ENCODE assay signal across 1 cellular context in genomic region chr15:50424066-50424890, GRCh38.
TF ChIP-seq lines count a peak whose summit lies in the region.

Gene USP8, plus strand, starts transcription at chr15:50424405. Its CDS starts 14,669 bp downstream, at chr15:50439074.

TF ChIP-seq in HEK293, 187 proteins besides CTCF, POLR2A, EP300 and RAD21 (continued from another document and continues in another):
- TF ChIP-seq ZNF692 (tag by site-specific recombination; IDR thresholded peaks at IDR 0.05) (no peak), ZNF10 (tag by site-specific recombination; IDR thresholded peaks at IDR 0.05) (no peak), ZNF133 (tag by site-specific recombination; IDR thresholded peaks at IDR 0.05) (no peak), ZNF830 (tag by site-specific recombination; IDR thresholded peaks at IDR 0.05; ENCODE audit: low read depth) (no peak), GFI1B (tag by site-specific recombination; IDR thresholded peaks at IDR 0.05) (no peak), ZNF354C (tag by site-specific recombination; IDR thresholded peaks at IDR 0.05; ENCODE audit: borderline replicate concordance, low read depth) (no peak), GLIS1 (tag by site-specific recombination; IDR thresholded peaks at IDR 0.05) (peak; percentile 88), HOXC10 (CRISPR knock-in tag; IDR thresholded peaks at IDR 0.05) (no peak), ZSCAN23 (tag by site-specific recombination; IDR thresholded peaks at IDR 0.05) (no peak), KLF8 (tag by site-specific recombination; IDR thresholded peaks at IDR 0.05) (peak; percentile 60), ZBTB48 (tag by site-specific recombination; IDR thresholded peaks at IDR 0.05) (peak; percentile 96), MZF1 (tag by site-specific recombination; IDR thresholded peaks at IDR 0.05; ENCODE audit: borderline replicate concordance) (no peak), ZNF521 (tag by site-specific recombination; IDR thresholded peaks at IDR 0.05) (no peak), ZNF600 (tag by site-specific recombination; IDR thresholded peaks at IDR 0.05) (0 out of 2 replicates have a peak, but pooled peaks have one; percentile 8), ZNF341 (tag by site-specific recombination; IDR thresholded peaks at IDR 0.05; ENCODE audit: low read depth) (no peak), ZNF266 (tag by site-specific recombination; IDR thresholded peaks at IDR 0.05; ENCODE audit: low read depth) (no peak), ZSCAN16 (tag by site-specific recombination; IDR thresholded peaks at IDR 0.05) (no peak), ZNF548 (tag by site-specific recombination; IDR thresholded peaks at IDR 0.05) (no peak), ZNF174 (tag by site-specific recombination; IDR thresholded peaks at IDR 0.05) (no peak), KLF9 (tag by site-specific recombination; IDR thresholded peaks at IDR 0.05; ENCODE audit: low read depth) (peak; percentile 65), ZNF654 (tag by site-specific recombination; IDR thresholded peaks at IDR 0.05; ENCODE audit: low read depth) (no peak), ZNF571 (tag by site-specific recombination; IDR thresholded peaks at IDR 0.05) (no peak), ZNF18 (tag by site-specific recombination; IDR thresholded peaks at IDR 0.05) (no peak), ZNF274 (IDR thresholded peaks at IDR 0.05; ENCODE audit: low read length) (no peak), ZNF274 (tag by site-specific recombination; IDR thresholded peaks at IDR 0.05; ENCODE audit: borderline replicate concordance) (no peak), ZNF184 (tag by site-specific recombination; IDR thresholded peaks at IDR 0.05) (no peak), ZNF529 (tag by site-specific recombination; IDR thresholded peaks at IDR 0.05; ENCODE audit: insufficient replicate concordance) (no peak), YY1 (tag by site-specific recombination; IDR thresholded peaks at IDR 0.05) (no peak), ZNF837 (tag by site-specific recombination; IDR thresholded peaks at IDR 0.05) (no peak), KLF16 (tag by site-specific recombination; IDR thresholded peaks at IDR 0.05) (0 out of 2 replicates have a peak, but pooled peaks have one; percentile 41), ZNF221 (tag by site-specific recombination; IDR thresholded peaks at IDR 0.05; ENCODE audit: borderline replicate concordance) (no peak), ZNF621 (tag by site-specific recombination; IDR thresholded peaks at IDR 0.05) (no peak), SP7 (tag by site-specific recombination; IDR thresholded peaks at IDR 0.05) (peak; percentile 61), ZNF658 (tag by site-specific recombination; IDR thresholded peaks at IDR 0.05) (no peak), ZNF660 (tag by site-specific recombination; IDR thresholded peaks at IDR 0.05) (0 out of 2 replicates have a peak, but pooled peaks have one; percentile 15), ZNF426 (tag by site-specific recombination; IDR thresholded peaks at IDR 0.05) (no peak), SP3 (tag by site-specific recombination; IDR thresholded peaks at IDR 0.05) (peak; percentile 90), ZNF362 (tag by site-specific recombination; IDR thresholded peaks at IDR 0.05) (peak; percentile 66; the same call in 1 of the 2 replicates), ZNF350 (tag by site-specific recombination; IDR thresholded peaks at IDR 0.05) (no peak), ZNF558 (tag by site-specific recombination; IDR thresholded peaks at IDR 0.05) (no peak), ZNF19 (tag by site-specific recombination; IDR thresholded peaks at IDR 0.05; ENCODE audit: low read depth) (no peak), ZNF366 (tag by site-specific recombination; conservative IDR thresholded peaks at IDR 0.05) (peak; percentile 82)
- TF ChIP-seq, protein P1, sequence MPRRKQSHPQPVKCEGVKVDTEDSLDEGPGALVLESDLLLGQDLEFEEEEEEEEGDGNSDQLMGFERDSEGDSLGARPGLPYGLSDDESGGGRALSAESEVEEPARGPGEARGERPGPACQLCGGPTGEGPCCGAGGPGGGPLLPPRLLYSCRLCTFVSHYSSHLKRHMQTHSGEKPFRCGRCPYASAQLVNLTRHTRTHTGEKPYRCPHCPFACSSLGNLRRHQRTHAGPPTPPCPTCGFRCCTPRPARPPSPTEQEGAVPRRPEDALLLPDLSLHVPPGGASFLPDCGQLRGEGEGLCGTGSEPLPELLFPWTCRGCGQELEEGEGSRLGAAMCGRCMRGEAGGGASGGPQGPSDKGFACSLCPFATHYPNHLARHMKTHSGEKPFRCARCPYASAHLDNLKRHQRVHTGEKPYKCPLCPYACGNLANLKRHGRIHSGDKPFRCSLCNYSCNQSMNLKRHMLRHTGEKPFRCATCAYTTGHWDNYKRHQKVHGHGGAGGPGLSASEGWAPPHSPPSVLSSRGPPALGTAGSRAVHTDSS (tag by site-specific recombination; IDR thresholded peaks at IDR 0.05) = no peak
- TF ChIP-seq, protein P2, sequence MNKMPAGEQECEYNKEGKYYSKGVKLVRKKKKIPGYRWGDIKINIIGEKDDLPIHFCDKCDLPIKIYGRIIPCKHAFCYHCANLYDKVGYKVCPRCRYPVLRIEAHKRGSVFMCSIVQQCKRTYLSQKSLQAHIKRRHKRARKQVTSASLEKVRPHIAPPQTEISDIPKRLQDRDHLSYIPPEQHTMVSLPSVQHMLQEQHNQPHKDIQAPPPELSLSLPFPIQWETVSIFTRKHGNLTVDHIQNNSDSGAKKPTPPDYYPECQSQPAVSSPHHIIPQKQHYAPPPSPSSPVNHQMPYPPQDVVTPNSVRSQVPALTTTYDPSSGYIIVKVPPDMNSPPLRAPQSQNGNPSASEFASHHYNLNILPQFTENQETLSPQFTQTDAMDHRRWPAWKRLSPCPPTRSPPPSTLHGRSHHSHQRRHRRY (tag by site-specific recombination; IDR thresholded peaks at IDR 0.05) = no peak
- TF ChIP-seq, protein P3, sequence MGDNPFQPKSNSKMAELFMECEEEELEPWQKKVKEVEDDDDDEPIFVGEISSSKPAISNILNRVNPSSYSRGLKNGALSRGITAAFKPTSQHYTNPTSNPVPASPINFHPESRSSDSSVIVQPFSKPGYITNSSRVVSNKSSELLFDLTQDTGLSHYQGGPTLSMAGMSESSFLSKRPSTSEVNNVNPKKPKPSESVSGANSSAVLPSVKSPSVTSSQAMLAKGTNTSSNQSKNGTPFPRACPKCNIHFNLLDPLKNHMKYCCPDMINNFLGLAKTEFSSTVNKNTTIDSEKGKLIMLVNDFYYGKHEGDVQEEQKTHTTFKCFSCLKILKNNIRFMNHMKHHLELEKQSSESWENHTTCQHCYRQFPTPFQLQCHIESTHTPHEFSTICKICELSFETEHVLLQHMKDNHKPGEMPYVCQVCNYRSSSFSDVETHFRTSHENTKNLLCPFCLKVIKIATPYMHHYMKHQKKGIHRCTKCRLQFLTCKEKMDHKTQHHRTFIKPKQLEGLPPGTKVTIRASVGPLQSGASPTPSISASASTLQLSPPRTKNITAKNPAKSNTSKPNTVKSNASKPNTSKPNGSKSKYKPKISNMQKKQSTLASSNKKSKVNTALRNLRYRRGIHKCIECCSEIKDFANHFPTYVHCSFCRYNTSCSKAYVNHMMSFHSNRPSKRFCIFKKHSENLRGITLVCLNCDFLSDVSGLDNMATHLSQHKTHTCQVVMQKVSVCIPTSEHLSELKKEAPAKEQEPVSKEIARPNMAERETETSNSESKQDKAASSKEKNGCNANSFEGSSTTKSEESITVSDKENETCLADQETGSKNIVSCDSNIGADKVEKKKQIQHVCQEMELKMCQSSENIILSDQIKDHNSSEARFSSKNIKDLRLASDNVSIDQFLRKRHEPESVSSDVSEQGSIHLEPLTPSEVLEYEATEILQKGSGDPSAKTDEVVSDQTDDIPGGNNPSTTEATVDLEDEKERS (tag by site-specific recombination; IDR thresholded peaks at IDR 0.05) = no peak
- TF ChIP-seq, protein P4, sequence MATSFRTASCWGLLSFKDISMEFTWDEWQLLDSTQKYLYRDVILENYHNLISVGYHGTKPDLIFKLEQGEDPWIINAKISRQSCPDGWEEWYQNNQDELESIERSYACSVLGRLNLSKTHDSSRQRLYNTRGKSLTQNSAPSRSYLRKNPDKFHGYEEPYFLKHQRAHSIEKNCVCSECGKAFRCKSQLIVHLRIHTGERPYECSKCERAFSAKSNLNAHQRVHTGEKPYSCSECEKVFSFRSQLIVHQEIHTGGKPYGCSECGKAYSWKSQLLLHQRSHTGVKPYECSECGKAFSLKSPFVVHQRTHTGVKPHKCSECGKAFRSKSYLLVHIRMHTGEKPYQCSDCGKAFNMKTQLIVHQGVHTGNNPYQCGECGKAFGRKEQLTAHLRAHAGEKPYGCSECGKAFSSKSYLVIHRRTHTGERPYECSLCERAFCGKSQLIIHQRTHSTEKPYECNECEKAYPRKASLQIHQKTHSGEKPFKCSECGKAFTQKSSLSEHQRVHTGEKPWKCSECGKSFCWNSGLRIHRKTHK (tag by site-specific recombination; IDR thresholded peaks at IDR 0.05) = no peak
- TF ChIP-seq, protein P5, sequence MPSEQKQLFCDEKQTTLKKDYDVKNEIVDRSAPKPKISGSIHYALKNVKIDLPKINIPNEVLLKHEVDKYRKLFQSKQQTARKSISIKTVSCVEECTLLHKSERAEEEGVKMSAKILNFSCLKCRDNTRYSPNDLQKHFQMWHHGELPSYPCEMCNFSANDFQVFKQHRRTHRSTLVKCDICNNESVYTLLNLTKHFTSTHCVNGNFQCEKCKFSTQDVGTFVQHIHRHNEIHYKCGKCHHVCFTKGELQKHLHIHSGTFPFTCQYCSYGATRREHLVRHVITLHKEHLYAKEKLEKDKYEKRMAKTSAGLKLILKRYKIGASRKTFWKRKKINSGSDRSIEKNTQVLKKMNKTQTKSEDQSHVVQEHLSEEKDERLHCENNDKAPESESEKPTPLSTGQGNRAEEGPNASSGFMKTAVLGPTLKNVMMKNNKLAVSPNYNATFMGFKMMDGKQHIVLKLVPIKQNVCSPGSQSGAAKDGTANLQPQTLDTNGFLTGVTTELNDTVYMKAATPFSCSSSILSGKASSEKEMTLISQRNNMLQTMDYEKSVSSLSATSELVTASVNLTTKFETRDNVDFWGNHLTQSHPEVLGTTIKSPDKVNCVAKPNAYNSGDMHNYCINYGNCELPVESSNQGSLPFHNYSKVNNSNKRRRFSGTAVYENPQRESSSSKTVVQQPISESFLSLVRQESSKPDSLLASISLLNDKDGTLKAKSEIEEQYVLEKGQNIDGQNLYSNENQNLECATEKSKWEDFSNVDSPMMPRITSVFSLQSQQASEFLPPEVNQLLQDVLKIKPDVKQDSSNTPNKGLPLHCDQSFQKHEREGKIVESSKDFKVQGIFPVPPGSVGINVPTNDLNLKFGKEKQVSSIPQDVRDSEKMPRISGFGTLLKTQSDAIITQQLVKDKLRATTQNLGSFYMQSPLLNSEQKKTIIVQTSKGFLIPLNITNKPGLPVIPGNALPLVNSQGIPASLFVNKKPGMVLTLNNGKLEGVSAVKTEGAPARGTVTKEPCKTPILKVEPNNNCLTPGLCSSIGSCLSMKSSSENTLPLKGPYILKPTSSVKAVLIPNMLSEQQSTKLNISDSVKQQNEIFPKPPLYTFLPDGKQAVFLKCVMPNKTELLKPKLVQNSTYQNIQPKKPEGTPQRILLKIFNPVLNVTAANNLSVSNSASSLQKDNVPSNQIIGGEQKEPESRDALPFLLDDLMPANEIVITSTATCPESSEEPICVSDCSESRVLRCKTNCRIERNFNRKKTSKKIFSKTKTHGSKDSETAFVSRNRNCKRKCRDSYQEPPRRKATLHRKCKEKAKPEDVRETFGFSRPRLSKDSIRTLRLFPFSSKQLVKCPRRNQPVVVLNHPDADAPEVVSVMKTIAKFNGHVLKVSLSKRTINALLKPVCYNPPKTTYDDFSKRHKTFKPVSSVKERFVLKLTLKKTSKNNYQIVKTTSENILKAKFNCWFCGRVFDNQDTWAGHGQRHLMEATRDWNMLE (tag by site-specific recombination; conservative IDR thresholded peaks at IDR 0.05; ENCODE audit: low read depth) = peak; percentile 70
- TF ChIP-seq, protein P6, sequence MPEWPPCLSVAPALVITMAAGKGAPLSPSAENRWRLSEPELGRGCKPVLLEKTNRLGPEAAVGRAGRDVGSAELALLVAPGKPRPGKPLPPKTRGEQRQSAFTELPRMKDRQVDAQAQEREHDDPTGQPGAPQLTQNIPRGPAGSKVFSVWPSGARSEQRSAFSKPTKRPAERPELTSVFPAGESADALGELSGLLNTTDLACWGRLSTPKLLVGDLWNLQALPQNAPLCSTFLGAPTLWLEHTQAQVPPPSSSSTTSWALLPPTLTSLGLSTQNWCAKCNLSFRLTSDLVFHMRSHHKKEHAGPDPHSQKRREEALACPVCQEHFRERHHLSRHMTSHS (tag by site-specific recombination; IDR thresholded peaks at IDR 0.05) = no peak
- TF ChIP-seq, protein P7, sequence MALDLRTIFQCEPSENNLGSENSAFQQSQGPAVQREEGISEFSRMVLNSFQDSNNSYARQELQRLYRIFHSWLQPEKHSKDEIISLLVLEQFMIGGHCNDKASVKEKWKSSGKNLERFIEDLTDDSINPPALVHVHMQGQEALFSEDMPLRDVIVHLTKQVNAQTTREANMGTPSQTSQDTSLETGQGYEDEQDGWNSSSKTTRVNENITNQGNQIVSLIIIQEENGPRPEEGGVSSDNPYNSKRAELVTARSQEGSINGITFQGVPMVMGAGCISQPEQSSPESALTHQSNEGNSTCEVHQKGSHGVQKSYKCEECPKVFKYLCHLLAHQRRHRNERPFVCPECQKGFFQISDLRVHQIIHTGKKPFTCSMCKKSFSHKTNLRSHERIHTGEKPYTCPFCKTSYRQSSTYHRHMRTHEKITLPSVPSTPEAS (tag by site-specific recombination; IDR thresholded peaks at IDR 0.05) = no peak
